Comparison of ENCODE assay signal across 8 cellular contexts in genomic region chr18:79507546-79508480, GRCh38.
A peak's percentile ranks its signal among the peaks of the same experiment; 100 is the strongest.
DNase-seq lines count a peak whose midpoint lies in the region; ATAC-seq and TF ChIP-seq lines count a peak whose summit lies in the region.

No MANE protein-coding gene starts in this region.

- H3K36me3 ChIP-seq in OCI-LY1 (ENCODE audit: insufficient read depth, low read length) (peaks cover 49% of the 10 kb centered on the region), transverse colon (no peaks in the 10 kb centered on the region)

- H3K9ac ChIP-seq in OCI-LY1 (ENCODE audit: low read length): peak overlapping the region; percentile 86

- ATAC-seq in GM19035 (IDR thresholded peaks at IDR 0.05; ENCODE audit: unreplicated experiment): no peak

- no peaks in the 10 kb centered on the region for H4K20me1 ChIP-seq in OCI-LY1 (ENCODE audit: insufficient read depth, low read length)

- H3K4me2 ChIP-seq in OCI-LY1 (ENCODE audit: low read length): peak overlapping the region; percentile 57

- peak overlapping the region; percentile 5; the same call in 1 of the 2 replicates for H3K4me3 ChIP-seq in GM08714 (ENCODE audit: low read length)
- peak overlapping the region; percentile 7 for H3K4me3 ChIP-seq in OCI-LY1 (ENCODE audit: low read depth, low read length, poor library complexity, severe bottlenecking)
- H3K4me3 ChIP-seq in epithelial cell of esophagus (ENCODE audit: low read length): peak overlapping the region; percentile 31
- H3K4me3 ChIP-seq in transverse colon: peak overlapping the region in 3 of 4 donors; percentile 1 to 35 (median 18)

- no peaks in the 10 kb centered on the region for H3K79me2 ChIP-seq in OCI-LY1 (ENCODE audit: insufficient read depth, low read length)

- H2AFZ ChIP-seq in OCI-LY1 (ENCODE audit: low read length): no peak overlapping the region

- no peaks in the 10 kb centered on the region for H3K9me2 ChIP-seq in OCI-LY1 (ENCODE audit: low read depth, low read length)

- no peaks in the 10 kb centered on the region for H3K9me3 ChIP-seq in OCI-LY1 (ENCODE audit: low read length)
- H3K9me3 ChIP-seq in transverse colon: no peaks in the 10 kb centered on the region

- H3K27ac Mint-ChIP-seq in mesothelial cell of epicardium: peak overlapping the region; percentile 90

- DNase-seq in epithelial cell of esophagus (ENCODE audit: low read depth) (no peak), mesothelial cell of epicardium (ENCODE audit: low spot score in 2 of 2, unreplicated experiment in 2 of 2) (peak in 1 of 2 experiments; percentile 18), transverse colon (peak; percentile 60), DMS53 (lab: John Stamatoyannopoulos, UW) (no peak), middle frontal gyrus (ENCODE audit: extremely low spot score, low spot score) (no peak)

- H3K36me3 Mint-ChIP-seq in mesothelial cell of epicardium: no peaks in the 10 kb centered on the region

- H3K27me3 ChIP-seq in OCI-LY1 (ENCODE audit: insufficient read depth, low read length): no peaks in the 10 kb centered on the region
- peaks cover 13% of the 10 kb centered on the region for H3K27me3 ChIP-seq in transverse colon

- H3K4me1 ChIP-seq in OCI-LY1 (ENCODE audit: insufficient read depth, low read length, severe bottlenecking) (peaks cover 49% of the 10 kb centered on the region), transverse colon (peaks cover 14 to 34% (median 22%) of the 10 kb centered on the region in 4 donors)

- peaks cover 10% of the 10 kb centered on the region; the same call in 1 of the 2 replicates for H3F3A ChIP-seq in OCI-LY1 (ENCODE audit: insufficient read depth, low read length)

- peaks cover 30% of the 10 kb centered on the region for H3K4me1 Mint-ChIP-seq in mesothelial cell of epicardium

- intact Hi-C loops in transverse colon (cut with DNase I; ENCODE audit: low total_unique reads): loop anchor here (5.0 kb wide), 1 partner anchor 111 kb away; the partner anchor contains the start of gene NFATC1

- TF ChIP-seq CTCF in OCI-LY1 (IDR thresholded peaks at IDR 0.05; ENCODE audit: low read length) (no peak), epithelial cell of esophagus (IDR thresholded peaks at IDR 0.05; ENCODE audit: insufficient read depth, low read depth, low read length, missing control alignments) (no peak), mesothelial cell of epicardium (IDR thresholded peaks at IDR 0.05; ENCODE audit: unreplicated experiment) (no peak), transverse colon (IDR thresholded peaks at IDR 0.05) (no peak)

- 13 to 20% methylated on average over 2 to 45 of the region's 46 CpGs for WGBS in transverse colon (ENCODE audit: low coverage in 1 of 2), 2 donors

- H3K27ac ChIP-seq in OCI-LY1 (ENCODE audit: low read depth, low read length, poor library complexity, severe bottlenecking) (peak overlapping the region; percentile 100), transverse colon (peak overlapping the region; percentile 79 to 87 (median 84))

- H3K4me3 Mint-ChIP-seq in mesothelial cell of epicardium: peak overlapping the region; percentile 51

- H3K27me3 Mint-ChIP-seq in mesothelial cell of epicardium (ENCODE audit: low read depth): peaks cover 6% of the 10 kb centered on the region

- in situ Hi-C loops in transverse colon (cut with MboI; ENCODE audit: low pct_ligation_motif_present in 1 of 4, low pct_unique_long_range_greater_than_20kb in 1 of 4, low sequenced_read_pairs in 3 of 4): loop anchor here in 1 of 4 donors (25.0 kb wide), 1 partner anchor 121 kb away; the partner anchor contains the start of gene NFATC1

- TF ChIP-seq EP300 in transverse colon (IDR thresholded peaks at IDR 0.05; ENCODE audit: low read depth): no peak

- H3K9me3 Mint-ChIP-seq in mesothelial cell of epicardium: no peaks in the 10 kb centered on the region

- TF ChIP-seq POLR2A in transverse colon (IDR thresholded peaks at IDR 0.05): no peak
